22 cellular contexts compared by ENCODE assay signal in genomic region chr22:21033895-21034294, GRCh38. TPM values are rescaled to one million over a fixed set of nuclear protein-coding genes. Genes with fewer than 3 reads are reported as not detected.
DNase-seq lines count a peak whose midpoint lies in the region; ATAC-seq, FAIRE-seq and TF ChIP-seq lines count a peak whose summit lies in the region.
"Had no signal": no experiment of that assay in that cellular context is flagged by ENCODE, and none has a peak within 500 bp of the region (broad histone marks: within the 10 kb centered on the region; RNA-seq: fewer than 3 reads in every experiment).

No MANE protein-coding gene starts in this region.

- no peak for TF ChIP-seq EP300 in GM12878 (IDR thresholded peaks at IDR 0.05; ENCODE audit: borderline replicate concordance in 1 of 2, control insufficient read depth in 1 of 2, low read depth in 2 of 2, low read length in 2 of 2)

- H3K4me1 ChIP-seq in BLaER1 treated with 17β-estradiol and CSF1 and Interleukin-3, amounts not matched to agents 10 nM and 100 nM = peaks cover 7 to 26% (median 18%) of the 10 kb centered on the region in 10 experiments
- peaks cover 7% of the 10 kb centered on the region for H3K4me1 ChIP-seq in GM12878 (ENCODE audit: control insufficient read depth, insufficient read depth, low read length)
- H3K4me1 ChIP-seq in osteoblast (ENCODE audit: insufficient read depth, low read length) = peaks cover 17% of the 10 kb centered on the region

- peak; percentile 57 for ATAC-seq in activated CD4-positive, alpha-beta T cell treated with anti-CD3 and anti-CD28 coated beads for 36 hours
- ATAC-seq in GM12878 = peak; percentile 82
- ATAC-seq: SK-N-SH treated with all-trans-retinoic acid at 6 μM for 48 hours had no signal

- peaks cover 20 to 36% (median 30%) of the 10 kb centered on the region in 11 experiments for H3K27me3 ChIP-seq in BLaER1 treated with 17β-estradiol and CSF1 and Interleukin-3, amounts not matched to agents 10 nM and 100 nM
- no peaks in the 10 kb centered on the region; a peak in 1 of 4 replicates for H3K27me3 ChIP-seq in GM12878 (replicated peaks in 1 of 2; ENCODE audit: control insufficient read depth in 2 of 2, insufficient read depth in 2 of 2, low read length in 1 of 2)
- peaks cover 32% of the 10 kb centered on the region for H3K27me3 ChIP-seq in osteoblast (ENCODE audit: insufficient read depth, low read length)

- BruUV-seq in GM12878 (replicated peaks; lab: Mats Ljungman, UMichigan) = no TSS peak

- peaks cover 2% of the 10 kb centered on the region for H3K4me1 Mint-ChIP-seq in activated CD4-positive, alpha-beta T cell treated with anti-CD3 and anti-CD28 coated beads for 36 hours
- H3K4me1 Mint-ChIP-seq: CD14-positive monocyte had no signal

- intact Hi-C loops in activated CD4-positive, alpha-beta T cell treated with anti-CD3 and anti-CD28 coated beads for 36 hours (cut with DNase I, micrococcal nuclease) = loop anchor here in 1 of 2 experiments (5.0 kb wide), 1 partner anchor 43 kb away; no protein-coding TSS in a partner anchor
- intact Hi-C loops in GM12878 (cut with micrococcal nuclease; ENCODE audit: unreplicated experiment) = no loop called here

- H3K4me3 Mint-ChIP-seq in activated CD4-positive, alpha-beta T cell treated with anti-CD3 and anti-CD28 coated beads for 36 hours = no peak overlapping the region

- TF ChIP-seq RAD21 in GM12878 (IDR thresholded peaks at IDR 0.05; ENCODE audit: insufficient read depth, low read depth, low read length) = no peak

- TF ChIP-seq CTCF in GM12878 (IDR thresholded peaks at IDR 0.05 in 2 of 3, conservative IDR thresholded peaks at IDR 0.05 in 1 of 3; ENCODE audit: control insufficient read depth in 2 of 3, extremely low read depth in 1 of 3, insufficient read depth in 1 of 3, low read depth in 3 of 3, low read length in 3 of 3) (no peak), osteoblast (IDR thresholded peaks at IDR 0.05; ENCODE audit: extremely low read depth, low read depth, low read length) (no peak)

- no peak overlapping the region for H3K27ac ChIP-seq in BLaER1 treated with 17β-estradiol and CSF1 and Interleukin-3, amounts not matched to agents 10 nM and 100 nM
- H3K27ac ChIP-seq in GM12878 (ENCODE audit: control insufficient read depth, insufficient read depth) (no peak overlapping the region), osteoblast (ENCODE audit: low read depth, low read length) (no peak overlapping the region)
- H3K27ac ChIP-seq: 22Rv1, Peyer's patch had no signal

- no peaks in the 10 kb centered on the region for H3K9me3 ChIP-seq in BLaER1 treated with 17β-estradiol and CSF1 and Interleukin-3, amounts not matched to agents 10 nM and 100 nM (replicated peaks in 1 of 11)
- H3K9me3 ChIP-seq in GM12878 (replicated peaks; ENCODE audit: control insufficient read depth, insufficient read depth, low read length) = no peaks in the 10 kb centered on the region
- H3K9me3 ChIP-seq in osteoblast (ENCODE audit: low read depth, low read length) = no peaks in the 10 kb centered on the region
- H3K9me3 ChIP-seq: Peyer's patch had no signal

- peaks cover 0 to 15% (median 0%) of the 10 kb centered on the region in 11 experiments; a peak in 2 of 22 replicates for H4K20me1 ChIP-seq in BLaER1 treated with 17β-estradiol and CSF1 and Interleukin-3, amounts not matched to agents 10 nM and 100 nM
- no peaks in the 10 kb centered on the region for H4K20me1 ChIP-seq in GM12878 (ENCODE audit: control insufficient read depth, insufficient read depth)
- no peaks in the 10 kb centered on the region for H4K20me1 ChIP-seq in osteoblast (ENCODE audit: insufficient read depth, low read length)

- CTCF ChIA-PET in activated CD4-positive, alpha-beta T cell treated with anti-CD3 and anti-CD28 coated beads for 36 hours (lab: Charles Lee) = no interaction called here
- CTCF ChIA-PET in GM12878 (lab: Yijun Ruan, JAX) = no interaction called here

- H3K27me3 Mint-ChIP-seq in activated CD4-positive, alpha-beta T cell treated with anti-CD3 and anti-CD28 coated beads for 36 hours = peaks cover 24% of the 10 kb centered on the region

- DNase-seq in activated CD4-positive, alpha-beta T cell treated with anti-CD3 and anti-CD28 coated beads for 36 hours = no peak
- no peak for DNase-seq in activated CD4-positive, alpha-beta T cell treated with anti-CD3 and anti-CD28 coated beads, Interleukin-2, amount 50 U/mL, for 4 hours
- DNase-seq in GM12878 (ENCODE audit: low read depth, low spot score) (no peak), osteoblast (ENCODE audit: insufficient read length, low spot score, missing footprints) (peak; percentile 43), GOT3 (lab: John Stamatoyannopoulos, UW) (no peak)
- DNase-seq in stimulated activated CD4-positive, alpha-beta T cell treated with anti-CD3 and anti-CD28 coated beads, Interleukin-1b, Interleukin-23, amount 100 ng/mL, for 48 hours = no peak
- DNase-seq in activated effector memory CD4-positive, alpha-beta T cell treated with Interleukin-2 at 50 U/mL for 16 hours = no peak
- DNase-seq: AML-193; GDM1; NCI-H1105; NCI-H2029 treated with DMSO at 0.1 percent for 48 hours; NCI-H226; NCI-H510A treated with DMSO at 0.1 percent for 48 hours; NCI-H774; NK-92 treated with Interleukin-12 subunit alpha and Interleukin-12 subunit beta, amount 100 ng/mL, for 24 hours; Peyer's patch had no signal

- TF ChIP-seq POLR2A in GM12878 (IDR thresholded peaks at IDR 0.05; ENCODE audit: low read depth, low read length) = no peak

- H2AFZ ChIP-seq in GM12878 (ENCODE audit: control insufficient read depth, low read depth, low read length) = no peak overlapping the region
- H2AFZ ChIP-seq in osteoblast (ENCODE audit: low read length) = no peak overlapping the region

- no peak overlapping the region for H3K4me3 ChIP-seq in BLaER1 treated with 17β-estradiol and CSF1 and Interleukin-3, amounts not matched to agents 10 nM and 100 nM
- H3K4me3 ChIP-seq in GM12878 (no peak overlapping the region), osteoblast (ENCODE audit: insufficient read depth, low read length) (no peak overlapping the region)
- H3K4me3 ChIP-seq: Peyer's patch had no signal

- peak; percentile 75 for FAIRE-seq in GM12878 (lab: Jason Lieb, UNC)
- FAIRE-seq: H54 had no signal

- no peaks in the 10 kb centered on the region for H3K36me3 Mint-ChIP-seq in activated CD4-positive, alpha-beta T cell treated with anti-CD3 and anti-CD28 coated beads for 36 hours (ENCODE audit: low read depth)
- H3K36me3 Mint-ChIP-seq: CD14-positive monocyte had no signal

- peak overlapping the region in 8 of 11 experiments; percentile 4 to 38 (median 24); a peak in 8 of 22 replicates for H3K4me2 ChIP-seq in BLaER1 treated with 17β-estradiol and CSF1 and Interleukin-3, amounts not matched to agents 10 nM and 100 nM
- H3K4me2 ChIP-seq in GM12878 (ENCODE audit: control insufficient read depth, insufficient read depth) (no peak overlapping the region), osteoblast (ENCODE audit: insufficient read depth, low read length) (no peak overlapping the region)

- H3K9me3 Mint-ChIP-seq in activated CD4-positive, alpha-beta T cell treated with anti-CD3 and anti-CD28 coated beads for 36 hours (ENCODE audit: low read depth) = no peaks in the 10 kb centered on the region

- H3K27ac Mint-ChIP-seq in activated CD4-positive, alpha-beta T cell treated with anti-CD3 and anti-CD28 coated beads for 36 hours = no peak overlapping the region

- H3K79me2 ChIP-seq in GM12878 (ENCODE audit: control insufficient read depth, insufficient read depth, low read length) = no peaks in the 10 kb centered on the region
- no peaks in the 10 kb centered on the region for H3K79me2 ChIP-seq in osteoblast (ENCODE audit: insufficient read depth, low read length)

- no peaks in the 10 kb centered on the region for H3K36me3 ChIP-seq in BLaER1 treated with 17β-estradiol and CSF1 and Interleukin-3, amounts not matched to agents 10 nM and 100 nM
- H3K36me3 ChIP-seq in GM12878 (ENCODE audit: control insufficient read depth in 2 of 2, insufficient read depth in 2 of 2, low read length in 1 of 2) (no peaks in the 10 kb centered on the region), osteoblast (ENCODE audit: insufficient read depth, low read length) (no peaks in the 10 kb centered on the region)
- H3K36me3 ChIP-seq: Peyer's patch had no signal

- in situ Hi-C loops in GM12878 (cut with MboI) = no loop called here

- 5% methylated on average over 3 of the region's 3 CpGs for WGBS in GM12878 (ENCODE audit: insufficient coverage, insufficient replicate concordance, low lambda C conversion rate, missing lambda C conversion rate)

- POLR2A ChIA-PET in activated CD4-positive, alpha-beta T cell treated with anti-CD3 and anti-CD28 coated beads for 36 hours (lab: Charles Lee) = no interaction called here
- POLR2A ChIA-PET in GM12878 (lab: Charles Lee) = no interaction called here

- SMC1A ChIA-PET in GM12878 (lab: Charles Lee; ENCODE audit: uncharacterized antibody, unreplicated experiment) = interaction anchor here (1.2 kb wide), 1 partner anchor 13 kb away, joined by 3 read pairs; no protein-coding TSS in a partner anchor

- no peak overlapping the region for H3K9ac ChIP-seq in BLaER1 treated with 17β-estradiol and CSF1 and Interleukin-3, amounts not matched to agents 10 nM and 100 nM
- no peak overlapping the region for H3K9ac ChIP-seq in GM12878 (ENCODE audit: control insufficient read depth, insufficient read depth, low read length)

- RAD21 ChIA-PET in GM12878 (lab: Charles Lee; ENCODE audit: unreplicated experiment) = interaction anchor here (0.6 kb wide), 1 partner anchor 32 kb away, joined by 3 read pairs; no protein-coding TSS in a partner anchor

RNA-seq across cellular contexts. Expression of gene SLC7A4, which starts 1.5 kb away (rescaled TPM):
- not detected for total RNA-seq in activated CD4-positive, alpha-beta T cell treated with anti-CD3 and anti-CD28 coated beads for 36 hours
- 0.15 TPM in 1 of 2 replicates, not detected in the other for total RNA-seq in GM12878 (2013; cell fraction: nucleolus; rRNA removed)
- total RNA-seq in GM12878 (2014; rRNA removed) (0.06 and 0.27 TPM in 2 replicates), GM12878 (2014; rRNA removed; fragmentation: Illumina TruSeq; extraction: Trizol) (not detected in 2 replicates), GM12878 (2021) (0.11 and 0.21 TPM in 2 replicates), osteoblast (under 0.01 and 0.36 TPM in 2 replicates)
- not detected for polyA plus RNA-seq in GM12878 (2011; ENCODE audit: low read depth)
- polyA plus RNA-seq in GM12878 (2011; rRNA removed) (not detected in 2 replicates), GM12878 (2014; fragmentation: Illumina TruSeq; extraction: Trizol) (0.07 TPM in 1 of 2 replicates, not detected in the other), GM12878 (2014; fragmentation: Nextera tagmentation; extraction: Ambion mirVana) (not detected), GM12878 (2014; rRNA removed) (0.11 TPM in 1 of 2 replicates, not detected in the other), GM12878 (2016; fragmentation: Nextera tagmentation; extraction: Ambion mirVana) (under 1 TPM in 1 of 2 experiments, not detected in 1; 0.25 TPM)
- not detected in 2 replicates for polyA plus RNA-seq in GM12878 (2011; cell fraction: cytosol; rRNA removed)
- polyA plus RNA-seq in GM12878 (2011; cell fraction: nucleus; rRNA removed) = not detected in 2 replicates
- polyA plus RNA-seq in GM12878 (2012) = not detected in 2 replicates
- not detected in 2 replicates for polyA minus RNA-seq in GM12878 (2011; rRNA and poly(A)+ RNA removed)
- polyA minus RNA-seq in GM12878 (2011; cell fraction: cytosol; rRNA and poly(A)+ RNA removed) = not detected in 2 replicates
- not detected in 2 replicates for polyA minus RNA-seq in GM12878 (2011; cell fraction: nucleus; rRNA and poly(A)+ RNA removed)
- total RNA-seq: HT1080 had no signal
- polyA plus RNA-seq: CD14-positive monocyte had no signal

RNA-seq across cellular contexts. Expression of gene LRRC74B, which starts 11.9 kb away (rescaled TPM):
- not detected for total RNA-seq in activated CD4-positive, alpha-beta T cell treated with anti-CD3 and anti-CD28 coated beads for 36 hours
- not detected in 2 replicates for total RNA-seq in GM12878 (2013; cell fraction: nucleolus; rRNA removed)
- not detected in 2 replicates for total RNA-seq in GM12878 (2014; rRNA removed)
- total RNA-seq in GM12878 (2014; rRNA removed; fragmentation: Illumina TruSeq; extraction: Trizol) = not detected in 2 replicates
- not detected in 2 replicates for total RNA-seq in GM12878 (2021)
- polyA plus RNA-seq in GM12878 (2011; ENCODE audit: low read depth) = not detected
- polyA plus RNA-seq in GM12878 (2011; rRNA removed) = not detected in 2 replicates
- not detected in 2 replicates for polyA plus RNA-seq in GM12878 (2011; cell fraction: cytosol; rRNA removed)
- polyA plus RNA-seq in GM12878 (2011; cell fraction: nucleus; rRNA removed) = not detected in 2 replicates
- polyA plus RNA-seq in GM12878 (2012) = not detected in 2 replicates
- not detected in 2 replicates for polyA plus RNA-seq in GM12878 (2014; fragmentation: Illumina TruSeq; extraction: Trizol)
- not detected for polyA plus RNA-seq in GM12878 (2014; fragmentation: Nextera tagmentation; extraction: Ambion mirVana)
- polyA plus RNA-seq in GM12878 (2014; rRNA removed) = not detected in 2 replicates
- polyA plus RNA-seq in GM12878 (2016; fragmentation: Nextera tagmentation; extraction: Ambion mirVana) = not detected
- polyA minus RNA-seq in GM12878 (2011; rRNA and poly(A)+ RNA removed) = not detected in 2 replicates
- not detected in 2 replicates for polyA minus RNA-seq in GM12878 (2011; cell fraction: cytosol; rRNA and poly(A)+ RNA removed)
- polyA minus RNA-seq in GM12878 (2011; cell fraction: nucleus; rRNA and poly(A)+ RNA removed) = not detected in 2 replicates
- total RNA-seq in osteoblast = under 0.01 TPM in 1 of 2 replicates, not detected in the other
- total RNA-seq: HT1080, Peyer's patch had no signal
- polyA plus RNA-seq: CD14-positive monocyte had no signal

RNA-seq across cellular contexts. Expression of gene P2RX6, which starts 18.9 kb away (rescaled TPM):
- total RNA-seq in activated CD4-positive, alpha-beta T cell treated with anti-CD3 and anti-CD28 coated beads for 36 hours = under 1 TPM; 0.18 to 0.25 TPM
- total RNA-seq in GM12878 (2013; cell fraction: nucleolus; rRNA removed) = 0.31 and 0.34 TPM in 2 replicates
- total RNA-seq in GM12878 (2014; rRNA removed) (0.11 TPM in 1 of 2 replicates, not detected in the other), GM12878 (2014; rRNA removed; fragmentation: Illumina TruSeq; extraction: Trizol) (not detected in 2 replicates), GM12878 (2021) (0.13 TPM in 1 of 2 replicates, not detected in the other), osteoblast (3.2 and 5.1 TPM in 2 replicates)
- not detected for polyA plus RNA-seq in GM12878 (2011; ENCODE audit: low read depth)
- polyA plus RNA-seq in GM12878 (2011; rRNA removed) (0.06 and 0.07 TPM in 2 replicates), GM12878 (2014; fragmentation: Illumina TruSeq; extraction: Trizol) (0.03 TPM in 1 of 2 replicates, not detected in the other), GM12878 (2014; fragmentation: Nextera tagmentation; extraction: Ambion mirVana) (not detected), GM12878 (2014; rRNA removed) (not detected in 2 replicates), GM12878 (2016; fragmentation: Nextera tagmentation; extraction: Ambion mirVana) (under 1 TPM; 0.06 to 0.21 TPM)
- polyA plus RNA-seq in GM12878 (2011; cell fraction: cytosol; rRNA removed) = 0.02 and 0.09 TPM in 2 replicates
- 0.66 and 0.70 TPM in 2 replicates for polyA plus RNA-seq in GM12878 (2011; cell fraction: nucleus; rRNA removed)
- 0.08 and 0.14 TPM in 2 replicates for polyA plus RNA-seq in GM12878 (2012)
- 0.15 TPM in 1 of 2 replicates, not detected in the other for polyA minus RNA-seq in GM12878 (2011; rRNA and poly(A)+ RNA removed)
- not detected in 2 replicates for polyA minus RNA-seq in GM12878 (2011; cell fraction: cytosol; rRNA and poly(A)+ RNA removed)
- 0.12 and 0.57 TPM in 2 replicates for polyA minus RNA-seq in GM12878 (2011; cell fraction: nucleus; rRNA and poly(A)+ RNA removed)
- polyA plus RNA-seq: CD14-positive monocyte had no signal

RNA-seq across cellular contexts. Expression of gene THAP7, which starts 32.0 kb away (rescaled TPM):
- total RNA-seq in activated CD4-positive, alpha-beta T cell treated with anti-CD3 and anti-CD28 coated beads for 36 hours = 10 to 100 TPM; 25.1 to 27.2 TPM
- 41.0 and 46.0 TPM in 2 replicates for total RNA-seq in GM12878 (2013; cell fraction: nucleolus; rRNA removed)
- 52.2 and 52.9 TPM in 2 replicates for total RNA-seq in GM12878 (2014; rRNA removed)
- total RNA-seq in GM12878 (2014; rRNA removed; fragmentation: Illumina TruSeq; extraction: Trizol) = 10.5 and 13.6 TPM in 2 replicates
- total RNA-seq in GM12878 (2021) = 30.5 and 35.7 TPM in 2 replicates
- polyA plus RNA-seq in GM12878 (2011; ENCODE audit: low read depth) = 5.7 TPM
- polyA plus RNA-seq in GM12878 (2011; rRNA removed) = 8.3 and 16.9 TPM in 2 replicates
- 24.9 and 45.9 TPM in 2 replicates for polyA plus RNA-seq in GM12878 (2011; cell fraction: cytosol; rRNA removed)
- 46.3 and 60.5 TPM in 2 replicates for polyA plus RNA-seq in GM12878 (2011; cell fraction: nucleus; rRNA removed)
- polyA plus RNA-seq in GM12878 (2012) = 19.7 and 19.8 TPM in 2 replicates
- 3.5 and 10.5 TPM in 2 replicates for polyA plus RNA-seq in GM12878 (2014; fragmentation: Illumina TruSeq; extraction: Trizol)
- polyA plus RNA-seq in GM12878 (2014; fragmentation: Nextera tagmentation; extraction: Ambion mirVana) = 1 to 10 TPM in 1 of 2 experiments, under 1 TPM in 1; 0.66 to 6.9 TPM
- 52.8 and 53.4 TPM in 2 replicates for polyA plus RNA-seq in GM12878 (2014; rRNA removed)
- polyA plus RNA-seq in GM12878 (2016; fragmentation: Nextera tagmentation; extraction: Ambion mirVana) = 10 to 100 TPM; 54.4 to 58.3 TPM
- 10.5 and 27.7 TPM in 2 replicates for polyA minus RNA-seq in GM12878 (2011; rRNA and poly(A)+ RNA removed)
- polyA minus RNA-seq in GM12878 (2011; cell fraction: cytosol; rRNA and poly(A)+ RNA removed) = 8.0 and 9.8 TPM in 2 replicates
- polyA minus RNA-seq in GM12878 (2011; cell fraction: nucleus; rRNA and poly(A)+ RNA removed) = 49.2 and 68.4 TPM in 2 replicates
- 23.9 and 24.2 TPM in 2 replicates for total RNA-seq in osteoblast

RNA-seq across cellular contexts. Expression of gene LZTR1, which starts 51.8 kb away (rescaled TPM):
- total RNA-seq in activated CD4-positive, alpha-beta T cell treated with anti-CD3 and anti-CD28 coated beads for 36 hours = 10 to 100 TPM; 31.9 to 40.5 TPM
- total RNA-seq in GM12878 (2013; cell fraction: nucleolus; rRNA removed) = 77.5 and 89.4 TPM in 2 replicates
- total RNA-seq in GM12878 (2014; rRNA removed) = 31.8 and 35.2 TPM in 2 replicates
- total RNA-seq in GM12878 (2014; rRNA removed; fragmentation: Illumina TruSeq; extraction: Trizol) = 13.9 and 14.5 TPM in 2 replicates
- 42.8 and 50.3 TPM in 2 replicates for total RNA-seq in GM12878 (2021)
- polyA plus RNA-seq in GM12878 (2011; ENCODE audit: low read depth) = 10.7 TPM
- polyA plus RNA-seq in GM12878 (2011; rRNA removed) = 8.7 and 17.5 TPM in 2 replicates
- 12.6 and 20.5 TPM in 2 replicates for polyA plus RNA-seq in GM12878 (2011; cell fraction: cytosol; rRNA removed)
- 168 and 188 TPM in 2 replicates for polyA plus RNA-seq in GM12878 (2011; cell fraction: nucleus; rRNA removed)
- 19.4 and 21.7 TPM in 2 replicates for polyA plus RNA-seq in GM12878 (2012)
- 16.6 and 25.1 TPM in 2 replicates for polyA plus RNA-seq in GM12878 (2014; fragmentation: Illumina TruSeq; extraction: Trizol)
- 1 to 10 TPM in 1 of 2 experiments, under 1 TPM in 1; 0.82 to 1.1 TPM for polyA plus RNA-seq in GM12878 (2014; fragmentation: Nextera tagmentation; extraction: Ambion mirVana)
- 44.0 and 50.1 TPM in 2 replicates for polyA plus RNA-seq in GM12878 (2014; rRNA removed)
- polyA plus RNA-seq in GM12878 (2016; fragmentation: Nextera tagmentation; extraction: Ambion mirVana) = 10 to 100 TPM; 15.0 to 21.2 TPM
- polyA minus RNA-seq in GM12878 (2011; rRNA and poly(A)+ RNA removed) = 17.0 and 18.1 TPM in 2 replicates
- 7.6 TPM in 2 replicates for polyA minus RNA-seq in GM12878 (2011; cell fraction: cytosol; rRNA and poly(A)+ RNA removed)
- polyA minus RNA-seq in GM12878 (2011; cell fraction: nucleus; rRNA and poly(A)+ RNA removed) = 35.8 and 46.1 TPM in 2 replicates
- 56.8 and 58.0 TPM in 2 replicates for total RNA-seq in osteoblast

Comparison
In these comparisons a context has a peak if more than half of its experiments do, and no peak if none do; other contexts are left out.
1. H3K4me2 ChIP-seq: peak in BLaER1 treated with 17β-estradiol and CSF1 and Interleukin-3, amounts not matched to agents 10 nM and 100 nM (8 of 11); none in GM12878 (single experiment) and osteoblast (single experiment).